ENCODE assay signal across 9 cellular contexts in genomic region chr22:30485362-30485988, GRCh38. TPM values are rescaled to one million over a fixed set of nuclear protein-coding genes. Genes with fewer than 3 reads are reported as not detected.
A peak's percentile ranks its signal among the peaks of the same experiment; 100 is the strongest.
DNase-seq lines count a peak whose midpoint lies in the region; ATAC-seq and TF ChIP-seq lines count a peak whose summit lies in the region.
"Had no signal": no experiment of that assay in that cellular context is flagged by ENCODE, and none has a peak within 500 bp of the region (broad histone marks: within the 10 kb centered on the region; RNA-seq: fewer than 3 reads in every experiment).

No MANE protein-coding gene starts in this region.

- no peaks in the 10 kb centered on the region for H3K27me3 ChIP-seq in colonic mucosa

- no peak overlapping the region for H3K27ac ChIP-seq in colonic mucosa
- H3K27ac ChIP-seq: skin epidermis had no signal

- no peaks in the 10 kb centered on the region for H3K4me1 ChIP-seq in colonic mucosa

- TF ChIP-seq CTCF in NB4 (IDR thresholded peaks at IDR 0.05; ENCODE audit: low read depth, low read length) = peak; percentile 67
- peak; percentile 99 for TF ChIP-seq CTCF in colonic mucosa (IDR thresholded peaks at IDR 0.05)
- TF ChIP-seq CTCF in lower leg skin (IDR thresholded peaks at IDR 0.05) = peak in 1 of 3 donors; percentile 70

- TF ChIP-seq POLR2A in NB4 (IDR thresholded peaks at IDR 0.05; ENCODE audit: extremely low read depth, insufficient read length) (no peak), lower leg skin (IDR thresholded peaks at IDR 0.05) (no peak)

- intact Hi-C loops in colonic mucosa (cut with DNase I) = loop anchor here (2.0 to 10.0 kb wide), 4 partner anchors 38 to 381 kb away; partner anchors contain the start of gene OSM
- intact Hi-C loops in lower leg skin (cut with DNase I; ENCODE audit: low total_unique reads) = loop anchor here (5.0 to 10.0 kb wide), 2 partner anchors 93 to 221 kb away; partner anchors contain the start of gene OSM

- ATAC-seq in GM21381 (IDR thresholded peaks at IDR 0.05; ENCODE audit: unreplicated experiment) = no peak

- no peaks in the 10 kb centered on the region for H3K9me3 ChIP-seq in colonic mucosa

- H3K4me3 ChIP-seq in NB4 (ENCODE audit: low read depth, low read length) (no peak overlapping the region), colonic mucosa (no peak overlapping the region), lower leg skin (ENCODE audit: low read depth, poor library complexity, severe bottlenecking) (no peak overlapping the region)
- H3K4me3 ChIP-seq: skin epidermis had no signal

- H3K9ac ChIP-seq in colonic mucosa (ENCODE audit: low read depth in 2 of 2, low read length in 2 of 2) = no peak overlapping the region

- DNase-seq in NCI-H748 (lab: John Stamatoyannopoulos, UW; ENCODE audit: unreplicated experiment) (peak; percentile 31), NCI-H748 treated with DMSO at 0.1 percent for 48 hours (lab: John Stamatoyannopoulos, UW) (no peak), NB4 (ENCODE audit: low read depth) (peak; percentile 70), colonic mucosa (peak; percentile 68), lower leg skin (ENCODE audit: low spot score in 2 of 2) (peak; percentile 33 to 91)
- DNase-seq in activated CD4-positive, alpha-beta T cell treated with anti-CD3 and anti-CD28 coated beads, Interleukin-2, amount 50 U/mL, for 1 hour = peak; percentile 76
- peak; percentile 58 to 70 (median 63) for DNase-seq in stimulated activated CD4-positive, alpha-beta T cell treated with anti-CD3 and anti-CD28 coated beads, TNF-alpha, amount 100 ng/mL, for 48 hours (ENCODE audit: low read depth in 3 of 3)

- 26 to 30% methylated on average over 18 of the region's 18 CpGs for WGBS in lower leg skin, 2 donors

- H3K36me3 ChIP-seq in colonic mucosa = no peaks in the 10 kb centered on the region

RNA-seq across cellular contexts. Expression of gene SEC14L3, which starts 13.7 kb away (rescaled TPM):
- total RNA-seq in colonic mucosa (not detected), lower leg skin (under 1 TPM in 1 of 4 donors, not detected in 3; 0.25 TPM)

RNA-seq across cellular contexts. Expression of gene SEC14L4, which starts 20.0 kb away (rescaled TPM):
- total RNA-seq in colonic mucosa = not detected
- total RNA-seq in lower leg skin = 1 to 10 TPM in 2 of 4 donors, under 1 TPM in 1, not detected in 1; 0.08 to 2.6 (median 1.4) TPM

RNA-seq across cellular contexts. Expression of gene MTFP1, which starts 59.9 kb away (rescaled TPM):
- total RNA-seq in colonic mucosa (10 to 100 TPM; 39.7 to 55.1 TPM), lower leg skin (10 to 100 TPM in 1 of 4 donors, 1 to 10 TPM in 3; 5.2 to 13.3 (median 8.7) TPM)
